Comparison of ENCODE assay signal across 2 cellular contexts in the genomic region with DNA sequence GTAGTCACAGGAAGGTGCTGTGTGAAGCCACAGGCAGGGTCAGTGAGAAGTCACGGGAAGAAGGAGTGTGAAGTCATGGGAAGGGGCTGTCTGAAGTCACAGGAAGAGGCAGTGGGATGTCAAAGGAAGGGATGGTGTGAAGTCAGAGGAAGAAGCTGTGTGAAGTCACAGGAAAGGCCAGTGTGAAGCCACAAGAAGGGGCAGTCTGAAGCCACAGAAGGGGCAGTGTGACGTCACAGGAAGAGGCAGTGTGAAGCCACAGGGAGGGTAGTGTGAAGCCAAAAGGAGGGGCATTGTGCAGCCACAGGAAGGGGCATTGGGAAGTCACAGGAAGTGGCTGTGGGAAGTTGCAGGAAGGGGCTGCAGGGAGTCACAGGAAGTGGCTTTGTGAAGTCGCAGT.
TF ChIP-seq lines count a peak whose summit lies in the region.

No MANE protein-coding gene starts in this region.

TF ChIP-seq in IMR-90, 13 proteins besides CTCF, POLR2A, EP300 and RAD21:
- no peak for TF ChIP-seq RCOR1 (IDR thresholded peaks at IDR 0.05; ENCODE audit: insufficient replicate concordance, low read length)
- TF ChIP-seq MXI1 (IDR thresholded peaks at IDR 0.05; ENCODE audit: borderline replicate concordance, low read depth, low read length) = no peak
- no peak for TF ChIP-seq RFX5 (IDR thresholded peaks at IDR 0.05; ENCODE audit: low read depth, low read length)
- TF ChIP-seq NFE2L2 (IDR thresholded peaks at IDR 0.05; ENCODE audit: low read depth, low read length) = no peak
- no peak for TF ChIP-seq MAFK (IDR thresholded peaks at IDR 0.05; ENCODE audit: low read depth, low read length)
- TF ChIP-seq BHLHE40 (IDR thresholded peaks at IDR 0.05; ENCODE audit: low read depth, low read length) = no peak
- TF ChIP-seq, protein P1, sequence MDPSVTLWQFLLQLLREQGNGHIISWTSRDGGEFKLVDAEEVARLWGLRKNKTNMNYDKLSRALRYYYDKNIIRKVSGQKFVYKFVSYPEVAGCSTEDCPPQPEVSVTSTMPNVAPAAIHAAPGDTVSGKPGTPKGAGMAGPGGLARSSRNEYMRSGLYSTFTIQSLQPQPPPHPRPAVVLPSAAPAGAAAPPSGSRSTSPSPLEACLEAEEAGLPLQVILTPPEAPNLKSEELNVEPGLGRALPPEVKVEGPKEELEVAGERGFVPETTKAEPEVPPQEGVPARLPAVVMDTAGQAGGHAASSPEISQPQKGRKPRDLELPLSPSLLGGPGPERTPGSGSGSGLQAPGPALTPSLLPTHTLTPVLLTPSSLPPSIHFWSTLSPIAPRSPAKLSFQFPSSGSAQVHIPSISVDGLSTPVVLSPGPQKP (IDR thresholded peaks at IDR 0.05; ENCODE audit: borderline replicate concordance, low read depth, low read length) = no peak
- TF ChIP-seq SMC3 (IDR thresholded peaks at IDR 0.05; ENCODE audit: low read depth, low read length) = no peak
- TF ChIP-seq USF2 (IDR thresholded peaks at IDR 0.05; ENCODE audit: low read depth, low read length) = no peak
- no peak for TF ChIP-seq MAZ (IDR thresholded peaks at IDR 0.05; ENCODE audit: borderline replicate concordance, low read depth, low read length)
- TF ChIP-seq CHD1 (IDR thresholded peaks at IDR 0.05; ENCODE audit: low read depth, low read length) = no peak
- no peak for TF ChIP-seq CEBPB (IDR thresholded peaks at IDR 0.05; ENCODE audit: low read depth, low read length)
- TF ChIP-seq FOS (IDR thresholded peaks at IDR 0.05; ENCODE audit: low read depth, low read length) = no peak

TF ChIP-seq in H1, 55 proteins besides CTCF, POLR2A, EP300 and RAD21:
- TF ChIP-seq CHD1 (IDR thresholded peaks at IDR 0.05; ENCODE audit: low read depth, low read length) = no peak
- TF ChIP-seq, protein P2, sequence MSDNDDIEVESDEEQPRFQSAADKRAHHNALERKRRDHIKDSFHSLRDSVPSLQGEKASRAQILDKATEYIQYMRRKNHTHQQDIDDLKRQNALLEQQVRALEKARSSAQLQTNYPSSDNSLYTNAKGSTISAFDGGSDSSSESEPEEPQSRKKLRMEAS (IDR thresholded peaks at IDR 0.05) = no peak
- TF ChIP-seq JUND (IDR thresholded peaks at IDR 0.05; ENCODE audit: low read length) = no peak
- TF ChIP-seq RBBP5 (IDR thresholded peaks at IDR 0.05; ENCODE audit: borderline replicate concordance, low read depth, low read length) = no peak
- no peak for TF ChIP-seq CEBPB (IDR thresholded peaks at IDR 0.05; ENCODE audit: low read depth, low read length)
- TF ChIP-seq BACH1 (IDR thresholded peaks at IDR 0.05; ENCODE audit: low read length) = no peak
- no peak for TF ChIP-seq BRCA1 (IDR thresholded peaks at IDR 0.05; ENCODE audit: low read depth, low read length)
- no peak for TF ChIP-seq CREB1 (IDR thresholded peaks at IDR 0.05)
- TF ChIP-seq FOSL1 (IDR thresholded peaks at IDR 0.05; ENCODE audit: insufficient read depth, low read depth, low read length) = no peak
- TF ChIP-seq CBX5 (IDR thresholded peaks at IDR 0.05; ENCODE audit: low read depth, low read length) = no peak
